In the genomic region with DNA sequence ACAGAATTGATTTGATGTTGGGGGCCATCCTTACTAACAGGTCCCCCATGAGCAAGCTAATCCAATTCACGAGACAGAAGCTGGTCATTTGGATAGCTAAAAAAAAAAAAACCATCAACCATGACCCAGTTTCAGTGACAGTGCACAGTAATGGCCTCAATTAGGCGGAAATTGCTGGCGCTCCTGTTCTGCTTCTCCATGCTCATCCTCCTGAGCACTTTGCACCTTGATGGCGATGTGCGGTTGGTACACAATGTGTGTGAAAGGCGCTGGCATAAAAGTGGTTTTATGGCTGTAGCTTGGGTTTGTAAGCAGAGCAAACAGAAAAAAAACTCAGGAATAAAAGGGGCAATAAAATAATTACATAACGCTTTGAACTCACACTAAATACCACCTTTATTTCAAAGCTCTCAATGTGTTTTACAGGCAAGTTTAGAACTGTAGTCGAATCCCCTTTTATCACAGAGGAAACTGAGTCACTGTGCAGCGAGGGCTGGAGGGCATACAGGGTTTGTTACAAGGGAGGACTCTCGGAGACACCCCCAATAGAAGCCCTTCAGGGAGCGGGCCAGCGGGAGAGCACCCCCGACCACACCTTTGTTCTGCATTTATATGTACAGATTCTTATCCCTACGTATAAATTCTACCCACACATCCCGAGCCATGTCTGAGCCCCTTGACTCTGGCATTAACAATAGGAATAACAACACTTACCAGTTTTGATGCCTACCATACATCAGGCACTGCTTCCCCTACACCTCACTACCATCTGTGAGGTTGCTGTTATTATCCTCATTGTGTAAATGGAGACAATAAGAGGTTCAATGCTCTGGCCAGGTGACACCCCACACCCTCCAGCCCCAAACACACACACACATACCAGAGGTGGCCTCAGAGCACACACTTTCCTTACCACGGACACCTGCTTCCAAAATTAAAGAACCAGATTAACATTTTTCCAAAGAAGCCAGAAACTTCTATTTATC, we compare ENCODE assay signal across 22 cellular contexts.
DNase-seq lines count a peak whose midpoint lies in the region; TF ChIP-seq lines count a peak whose summit lies in the region.
"Had no signal": no experiment of that assay in that cellular context is flagged by ENCODE, and none has a peak within 500 bp of the region (broad histone marks: within the 10 kb centered on the region; RNA-seq: fewer than 3 reads in every experiment).

No MANE protein-coding gene starts in this region.

- peak overlapping the region; percentile 41 for H3K27ac Mint-ChIP-seq in activated naive CD4-positive, alpha-beta T cell treated with anti-CD3 and anti-CD28 coated beads, Interleukin-2, amount 50 U/mL, for 24 hours
- H3K27ac Mint-ChIP-seq in activated naive CD4-positive, alpha-beta T cell treated with anti-CD3 and anti-CD28 coated beads for 36 hours, result no peak overlapping the region
- H3K27ac Mint-ChIP-seq: natural killer cell, WTC11 had no signal

- BruUV-seq in mammary epithelial cell (replicated peaks; lab: Mats Ljungman, UMichigan), result no TSS peak

- H3K36me3 ChIP-seq in duodenal mucosa (ENCODE audit: control insufficient read depth in 1 of 2, insufficient read depth in 2 of 2, low read length in 2 of 2) (no peaks in the 10 kb centered on the region), transverse colon (no peaks in the 10 kb centered on the region), mammary epithelial cell (ENCODE audit: insufficient read depth, low read length) (no peaks in the 10 kb centered on the region)
- H3K36me3 ChIP-seq: BLaER1, HAP-1, MG63, ovary had no signal

- no peaks in the 10 kb centered on the region for H3K9me3 ChIP-seq in duodenal mucosa (ENCODE audit: control insufficient read depth in 1 of 2, low read length in 2 of 2)
- H3K9me3 ChIP-seq in transverse colon, result no peaks in the 10 kb centered on the region
- H3K9me3 ChIP-seq in mammary epithelial cell (replicated peaks; ENCODE audit: insufficient read depth, low read length), result no peaks in the 10 kb centered on the region
- H3K9me3 ChIP-seq: BLaER1, HAP-1, MG63, ovary had no signal

- no peaks in the 10 kb centered on the region for H4K20me1 ChIP-seq in mammary epithelial cell (ENCODE audit: insufficient read depth, low read length)
- H4K20me1 ChIP-seq: BLaER1 had no signal

- TF ChIP-seq CTCF in transverse colon (IDR thresholded peaks at IDR 0.05) (no peak), mammary epithelial cell (conservative IDR thresholded peaks at IDR 0.05 in 1 of 2, IDR thresholded peaks at IDR 0.05 in 1 of 2; ENCODE audit: extremely low read depth in 1 of 2, insufficient read depth in 1 of 2, low read depth in 1 of 2, low read length in 2 of 2) (no peak)

- peak; percentile 82 for TF ChIP-seq EP300 in transverse colon (IDR thresholded peaks at IDR 0.05; ENCODE audit: low read depth)

- H3K4me3 Mint-ChIP-seq in activated naive CD4-positive, alpha-beta T cell treated with anti-CD3 and anti-CD28 coated beads, Interleukin-2, amount 50 U/mL, for 24 hours, result no peak overlapping the region
- no peak overlapping the region for H3K4me3 Mint-ChIP-seq in activated naive CD4-positive, alpha-beta T cell treated with anti-CD3 and anti-CD28 coated beads for 36 hours
- H3K4me3 Mint-ChIP-seq: natural killer cell, WTC11 had no signal

- peak overlapping the region; percentile 11 for H3K27ac ChIP-seq in duodenal mucosa (ENCODE audit: low read depth, low read length)
- H3K27ac ChIP-seq in transverse colon, result peak overlapping the region; percentile 73 to 87 (median 81)
- H3K27ac ChIP-seq in mammary epithelial cell (ENCODE audit: insufficient read depth, low read depth, low read length), result no peak overlapping the region
- H3K27ac ChIP-seq: BLaER1, ovary had no signal

- H3K4me1 ChIP-seq in duodenal mucosa (ENCODE audit: control insufficient read depth in 1 of 2, insufficient read depth in 2 of 2, low read length in 2 of 2) (peaks cover 34 to 41% of the 10 kb centered on the region in 2 donors), transverse colon (peaks cover 11 to 53% (median 30%) of the 10 kb centered on the region in 4 donors), mammary epithelial cell (ENCODE audit: insufficient read depth, low read length) (no peaks in the 10 kb centered on the region)
- H3K4me1 ChIP-seq: BLaER1, HAP-1 had no signal

- H3K9ac ChIP-seq in duodenal mucosa (ENCODE audit: low read depth in 1 of 2, low read length in 2 of 2), result peak overlapping the region; percentile 31 to 38
- H3K9ac ChIP-seq in mammary epithelial cell (ENCODE audit: insufficient read depth, low read length), result no peak overlapping the region
- H3K9ac ChIP-seq: BLaER1 had no signal

- CTCF ChIA-PET in activated naive CD4-positive, alpha-beta T cell treated with anti-CD3 and anti-CD28 coated beads for 36 hours (lab: Charles Lee), result no interaction called here
- CTCF ChIA-PET in mammary epithelial cell (lab: Charles Lee; ENCODE audit: low non-redundant PET), result no interaction called here
- CTCF ChIA-PET in HEK293T (lab: Yijun Ruan, JAX), result no interaction called here

- dilution Hi-C loops in mammary epithelial cell (cut with HindIII; ENCODE audit: low sequenced_read_pairs), result no loop called here

- H3K9me3 Mint-ChIP-seq in activated naive CD4-positive, alpha-beta T cell treated with anti-CD3 and anti-CD28 coated beads, Interleukin-2, amount 50 U/mL, for 24 hours, result no peaks in the 10 kb centered on the region
- H3K9me3 Mint-ChIP-seq in activated naive CD4-positive, alpha-beta T cell treated with anti-CD3 and anti-CD28 coated beads for 36 hours, result no peaks in the 10 kb centered on the region
- H3K9me3 Mint-ChIP-seq: natural killer cell, WTC11 had no signal

- intact Hi-C loops in activated naive CD4-positive, alpha-beta T cell treated with anti-CD3 and anti-CD28 coated beads for 36 hours (cut with micrococcal nuclease), result no loop called here
- intact Hi-C loops in transverse colon (cut with DNase I; ENCODE audit: low total_unique reads), result loop anchor here (10.0 kb wide), 1 partner anchor 241 kb away; no protein-coding TSS in a partner anchor
- intact Hi-C loops in mammary epithelial cell (cut with micrococcal nuclease), result no loop called here

- in situ Hi-C loops in transverse colon (cut with MboI; ENCODE audit: low pct_ligation_motif_present in 1 of 4, low pct_unique_long_range_greater_than_20kb in 1 of 4, low sequenced_read_pairs in 3 of 4), result loop anchor here in 2 of 4 donors (10.0 kb wide), 2 partner anchors 89 to 319 kb away; no protein-coding TSS in a partner anchor
- in situ Hi-C loops in mammary epithelial cell (cut with MboI; ENCODE audit: low sequenced_read_pairs in 2 of 2), result no loop called here

- no peak overlapping the region for H2AFZ ChIP-seq in mammary epithelial cell (ENCODE audit: low read depth, low read length)

- no peak overlapping the region for H3K4me2 ChIP-seq in mammary epithelial cell (ENCODE audit: insufficient read depth, low read depth, low read length)
- H3K4me2 ChIP-seq: BLaER1 had no signal

- peak overlapping the region in 1 of 2 donors; percentile 4 for H3K4me3 ChIP-seq in duodenal mucosa (ENCODE audit: low read depth in 1 of 2, low read length in 2 of 2)
- no peak overlapping the region for H3K4me3 ChIP-seq in transverse colon
- H3K4me3 ChIP-seq in mammary epithelial cell (replicated peaks in 1 of 3; ENCODE audit: insufficient read depth in 1 of 3, low read depth in 2 of 3, low read length in 3 of 3), result no peak overlapping the region
- H3K4me3 ChIP-seq: BLaER1, HAP-1, MG63, ovary had no signal

- H3K79me2 ChIP-seq in mammary epithelial cell (ENCODE audit: insufficient read depth, low read length), result no peaks in the 10 kb centered on the region

- 53 to 62% methylated on average over 9 to 16 of the region's 16 CpGs for WGBS in transverse colon (ENCODE audit: low coverage in 1 of 2), 2 donors
- WGBS in mammary epithelial cell (ENCODE audit: low coverage, missing lambda C conversion rate), result 88% methylated on average over 16 of the region's 16 CpGs

- H3K27me3 ChIP-seq in duodenal mucosa (ENCODE audit: control insufficient read depth in 1 of 2, insufficient read depth in 2 of 2, low read length in 2 of 2) (no peaks in the 10 kb centered on the region), transverse colon (no peaks in the 10 kb centered on the region), mammary epithelial cell (ENCODE audit: insufficient read depth, low read length) (no peaks in the 10 kb centered on the region)
- H3K27me3 ChIP-seq: BLaER1, MG63, ovary had no signal

- H3K4me1 Mint-ChIP-seq in activated naive CD4-positive, alpha-beta T cell treated with anti-CD3 and anti-CD28 coated beads, Interleukin-2, amount 50 U/mL, for 24 hours, result peaks cover 9% of the 10 kb centered on the region
- H3K4me1 Mint-ChIP-seq in activated naive CD4-positive, alpha-beta T cell treated with anti-CD3 and anti-CD28 coated beads for 36 hours (ENCODE audit: low read depth), result peaks cover 2% of the 10 kb centered on the region
- H3K4me1 Mint-ChIP-seq: natural killer cell, WTC11 had no signal

- TF ChIP-seq POLR2A in transverse colon (IDR thresholded peaks at IDR 0.05), result no peak

- DNase-seq in activated naive CD4-positive, alpha-beta T cell treated with anti-CD3 and anti-CD28 coated beads for 36 hours, result no peak
- DNase-seq in NCI-H2227 treated with DMSO at 0.1 percent for 48 hours (lab: John Stamatoyannopoulos, UW) (peak; percentile 28), transverse colon (peak; percentile 87), mammary epithelial cell (no peak), HEK293T (ENCODE audit: extremely low spot score) (no peak)
- no peak for DNase-seq in stimulated activated CD4-positive, alpha-beta T cell treated with anti-CD3 and anti-CD28 coated beads, Interleukin-2, amount 100 ng/mL, for 48 hours
- DNase-seq: activated CD4-positive, alpha-beta T cell treated with anti-CD3 and anti-CD28 coated beads, Interleukin-2, amount 50 U/mL, for 48 hours; activated CD8-positive, alpha-beta memory T cell treated with anti-CD3 and anti-CD28 coated beads, Interleukin-2, amount 50 U/mL, for 48 hours; Calu3; mesenchymal stem cell; MG63; natural killer cell; NCI-H510A treated with DMSO at 0.1 percent for 48 hours; ovary; right cardiac atrium; substantia nigra; T-helper 9 cell had no signal

- POLR2A ChIA-PET in HEK293T (lab: Yijun Ruan, JAX), result no interaction called here

- no peaks in the 10 kb centered on the region for H3K27me3 Mint-ChIP-seq in activated naive CD4-positive, alpha-beta T cell treated with anti-CD3 and anti-CD28 coated beads, Interleukin-2, amount 50 U/mL, for 24 hours
- no peaks in the 10 kb centered on the region for H3K27me3 Mint-ChIP-seq in activated naive CD4-positive, alpha-beta T cell treated with anti-CD3 and anti-CD28 coated beads for 36 hours (ENCODE audit: low read depth)

- no peaks in the 10 kb centered on the region for H3K36me3 Mint-ChIP-seq in activated naive CD4-positive, alpha-beta T cell treated with anti-CD3 and anti-CD28 coated beads, Interleukin-2, amount 50 U/mL, for 24 hours
- H3K36me3 Mint-ChIP-seq in activated naive CD4-positive, alpha-beta T cell treated with anti-CD3 and anti-CD28 coated beads for 36 hours (ENCODE audit: low read depth), result no peaks in the 10 kb centered on the region
- H3K36me3 Mint-ChIP-seq: natural killer cell, WTC11 had no signal

TF ChIP-seq in HEK293T, 16 proteins besides CTCF, POLR2A, EP300 and RAD21 (continues in another document):
- no peak for TF ChIP-seq SUZ12 (IDR thresholded peaks at IDR 0.05)
- no peak for TF ChIP-seq LEF1 (IDR thresholded peaks at IDR 0.05; ENCODE audit: borderline replicate concordance)
- no peak for TF ChIP-seq FOXA1 (IDR thresholded peaks at IDR 0.05)
- no peak for TF ChIP-seq FOXK2 (IDR thresholded peaks at IDR 0.05)
- no peak for TF ChIP-seq ZNF384 (IDR thresholded peaks at IDR 0.05)

Comparison
In these comparisons a context has a peak if more than half of its experiments do, and no peak if none do; other contexts are left out.
1. DNase-seq: peak in NCI-H2227 treated with DMSO at 0.1 percent for 48 hours (single experiment) and transverse colon (single experiment); none in activated naive CD4-positive, alpha-beta T cell treated with anti-CD3 and anti-CD28 coated beads for 36 hours (single experiment), mammary epithelial cell (single experiment), stimulated activated CD4-positive, alpha-beta T cell treated with anti-CD3 and anti-CD28 coated beads, Interleukin-2, amount 100 ng/mL, for 48 hours (0 of 2) and HEK293T (single experiment).